Comparison of ENCODE assay signal across 1 cellular context in genomic region chr20:34705383-34706021, GRCh38.
A peak's percentile ranks its signal among the peaks of the same experiment; 100 is the strongest.
TF ChIP-seq lines count a peak whose summit lies in the region.

No MANE protein-coding gene starts in this region.

TF ChIP-seq in K562, 482 proteins besides CTCF, POLR2A, EP300 and RAD21 (continued from another document):
- TF ChIP-seq ARID3A (IDR thresholded peaks at IDR 0.05; ENCODE audit: borderline replicate concordance, low read depth, low read length): no peak
- TF ChIP-seq JUND (IDR thresholded peaks at IDR 0.05; ENCODE audit: borderline replicate concordance, low read depth, low read length): peak; percentile 91
- TF ChIP-seq JUND (tag; IDR thresholded peaks at IDR 0.05; ENCODE audit: borderline replicate concordance, low read depth, low read length): peak; percentile 89; the same call in 2 of the 3 replicates
- no peak for TF ChIP-seq ARHGAP35 (IDR thresholded peaks at IDR 0.05; ENCODE audit: partially characterized antibody)
- no peak for TF ChIP-seq RBM39 (optimal IDR thresholded peaks at IDR 0.05; ENCODE audit: low read depth, low read length)
- TF ChIP-seq DDX20 (tag; IDR thresholded peaks at IDR 0.05; ENCODE audit: low read depth): no peak
- TF ChIP-seq SAP30 (IDR thresholded peaks at IDR 0.05; ENCODE audit: borderline replicate concordance, insufficient read depth, low read depth, low read length, poor library complexity, severe bottlenecking): no peak
- TF ChIP-seq ZNF316 (IDR thresholded peaks at IDR 0.05): no peak
- TF ChIP-seq RFX5 (IDR thresholded peaks at IDR 0.05; ENCODE audit: low read depth, low read length): no peak
- TF ChIP-seq HMBOX1 (IDR thresholded peaks at IDR 0.05): no peak
- TF ChIP-seq SUPT5H (IDR thresholded peaks at IDR 0.05): no peak
- TF ChIP-seq SLC30A9 (CRISPR knock-in tag; IDR thresholded peaks at IDR 0.05): no peak
- no peak for TF ChIP-seq MAZ (CRISPR knock-in tag; conservative IDR thresholded peaks at IDR 0.05 in 1 of 2, IDR thresholded peaks at IDR 0.05 in 1 of 2)
- TF ChIP-seq POLR3G (IDR thresholded peaks at IDR 0.05; ENCODE audit: extremely low read depth, insufficient read length, insufficient replicate concordance): no peak
- TF ChIP-seq POLR2H (tag; IDR thresholded peaks at IDR 0.05; ENCODE audit: low read depth): no peak
- peak; percentile 13; the same call in 1 of the 2 replicates for TF ChIP-seq HDGF (IDR thresholded peaks at IDR 0.05)
- no peak for TF ChIP-seq BCOR (IDR thresholded peaks at IDR 0.05)
- no peak for TF ChIP-seq BDP1 (IDR thresholded peaks at IDR 0.05; ENCODE audit: insufficient read depth, insufficient read length)
- TF ChIP-seq SMARCA4 (IDR thresholded peaks at IDR 0.05): 0 out of 2 replicates have a peak, but pooled peaks have one; percentile 11
- TF ChIP-seq ZFP36 (IDR thresholded peaks at IDR 0.05; ENCODE audit: low read depth, low read length, partially characterized antibody): peak; percentile 8
- no peak for TF ChIP-seq SPI1 (IDR thresholded peaks at IDR 0.05; ENCODE audit: borderline replicate concordance, low read depth, low read length)
- TF ChIP-seq ZNF280A (IDR thresholded peaks at IDR 0.05; ENCODE audit: low read depth, partially characterized antibody): no peak
- TF ChIP-seq TBP (optimal IDR thresholded peaks at IDR 0.05; ENCODE audit: low read depth, low read length): no peak
- no peak for TF ChIP-seq TSHZ1 (CRISPR knock-in tag; IDR thresholded peaks at IDR 0.05)
- no peak for TF ChIP-seq ZNF778 (CRISPR knock-in tag; IDR thresholded peaks at IDR 0.05)
- peak; percentile 87 for TF ChIP-seq TFAP4 (CRISPR knock-in tag; IDR thresholded peaks at IDR 0.05; ENCODE audit: borderline replicate concordance)
- TF ChIP-seq NFE2L1 (tag; IDR thresholded peaks at IDR 0.05; ENCODE audit: borderline replicate concordance, low read depth): no peak
- TF ChIP-seq BRF1 (IDR thresholded peaks at IDR 0.05; ENCODE audit: borderline replicate concordance, extremely low read depth, insufficient read length): no peak
- TF ChIP-seq ZNF512 (tag; IDR thresholded peaks at IDR 0.05): no peak
- peak; percentile 33 for TF ChIP-seq DPF2 (IDR thresholded peaks at IDR 0.05)
- peak; percentile 86 for TF ChIP-seq FOSL1 (tag; conservative IDR thresholded peaks at IDR 0.05)
- TF ChIP-seq DLX4 (CRISPR knock-in tag; IDR thresholded peaks at IDR 0.05): no peak
- TF ChIP-seq SAFB2 (IDR thresholded peaks at IDR 0.05; ENCODE audit: borderline replicate concordance, low read depth, low read length, severe bottlenecking): no peak
- no peak for TF ChIP-seq PRMT5 (CRISPR knock-in tag; IDR thresholded peaks at IDR 0.05)
- no peak for TF ChIP-seq ZNF699 (CRISPR knock-in tag; IDR thresholded peaks at IDR 0.05; ENCODE audit: insufficient replicate concordance)
- no peak for TF ChIP-seq ZNF644 (tag; IDR thresholded peaks at IDR 0.05; ENCODE audit: low read depth)
- TF ChIP-seq CREB5 (CRISPR knock-in tag; IDR thresholded peaks at IDR 0.05): no peak
- no peak for TF ChIP-seq PREB (CRISPR knock-in tag; IDR thresholded peaks at IDR 0.05)
- no peak for TF ChIP-seq STAT6 (CRISPR knock-in tag; IDR thresholded peaks at IDR 0.05)
- TF ChIP-seq FOXJ3 (CRISPR knock-in tag; IDR thresholded peaks at IDR 0.05): no peak
- no peak for TF ChIP-seq RBM25 (IDR thresholded peaks at IDR 0.05; ENCODE audit: low read depth, low read length, severe bottlenecking)
- 0 out of 2 replicates have a peak, but pooled peaks have one; percentile 5 for TF ChIP-seq GABPB1 (CRISPR knock-in tag; IDR thresholded peaks at IDR 0.05)
